Comparison of ENCODE assay signal across 1 cellular context in the genomic region with DNA sequence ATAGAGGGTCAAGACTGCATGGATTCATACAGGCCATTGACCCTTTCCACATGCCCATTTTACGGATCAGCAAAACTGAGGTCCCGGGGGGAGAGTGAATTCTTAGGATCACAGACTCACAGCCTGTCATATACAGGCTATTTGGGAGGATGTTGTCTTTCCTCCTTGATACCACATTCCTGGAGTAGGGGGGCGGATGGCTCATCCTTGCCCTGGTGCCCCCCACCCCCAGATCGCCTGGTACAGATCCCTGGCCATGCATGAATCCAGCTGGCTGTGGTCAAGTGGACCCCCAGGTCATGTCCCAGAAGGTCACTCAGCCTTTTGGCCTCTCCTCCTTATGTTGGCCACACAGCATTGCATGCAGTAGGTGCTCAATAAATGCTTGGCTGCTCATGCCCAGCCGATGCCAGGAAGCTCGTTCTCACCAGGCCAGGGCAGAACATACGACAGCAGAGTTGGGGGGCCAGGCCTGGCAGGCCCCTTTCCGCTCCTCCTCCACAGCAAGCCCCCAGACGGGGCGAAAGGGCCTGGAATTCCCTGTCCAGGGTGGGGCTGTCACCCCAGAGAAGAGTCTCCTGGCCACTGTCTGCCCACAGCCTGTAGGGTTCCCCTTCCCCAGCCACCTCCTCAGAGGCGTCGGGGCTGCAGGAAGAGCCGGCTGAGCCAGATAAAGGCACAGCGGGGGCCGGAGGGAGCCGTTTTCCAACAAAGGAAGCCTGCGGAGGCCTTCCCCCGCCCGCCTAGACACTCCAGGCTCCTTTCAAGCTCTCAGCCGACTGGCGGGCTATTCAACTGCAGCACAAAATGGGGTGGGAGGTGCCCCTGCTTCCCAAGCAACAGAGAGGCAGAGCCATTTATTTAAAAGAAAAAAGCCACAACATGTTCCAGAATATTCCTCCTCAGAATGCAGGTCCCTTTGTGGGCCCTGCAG.
TF ChIP-seq lines count a peak whose summit lies in the region.

No MANE protein-coding gene starts in this region.

TF ChIP-seq in K562, 482 proteins besides CTCF, POLR2A, EP300 and RAD21 (continued from another document and continues in another):
- TF ChIP-seq NR2C1 (IDR thresholded peaks at IDR 0.05) (no peak), NR2C1 (tag; IDR thresholded peaks at IDR 0.05) (no peak), ZNF507 (tag; conservative IDR thresholded peaks at IDR 0.05) (no peak), SIRT6 (IDR thresholded peaks at IDR 0.05; ENCODE audit: low read depth, low read length) (no peak), TAF9B (IDR thresholded peaks at IDR 0.05; ENCODE audit: partially characterized antibody) (no peak), POLR2H (tag; IDR thresholded peaks at IDR 0.05; ENCODE audit: low read depth) (no peak), ZNF707 (CRISPR knock-in tag; conservative IDR thresholded peaks at IDR 0.05) (no peak), STAG1 (CRISPR knock-in tag; IDR thresholded peaks at IDR 0.05; ENCODE audit: borderline replicate concordance) (no peak), CBX2 (IDR thresholded peaks at IDR 0.05; ENCODE audit: insufficient read depth, low read length, poor library complexity, severe bottlenecking) (no peak), GTF2F1 (IDR thresholded peaks at IDR 0.05; ENCODE audit: low read depth, low read length) (no peak), TCFL5 (CRISPR knock-in tag; conservative IDR thresholded peaks at IDR 0.05) (no peak), KAT2B (IDR thresholded peaks at IDR 0.05; ENCODE audit: low read depth, low read length) (no peak), NELFE (IDR thresholded peaks at IDR 0.05; ENCODE audit: insufficient read depth, insufficient read length) (no peak), FOXP1 (CRISPR knock-in tag; IDR thresholded peaks at IDR 0.05) (0 out of 2 replicates have a peak, but pooled peaks have one; percentile 20), PHB2 (IDR thresholded peaks at IDR 0.05; ENCODE audit: low read depth) (no peak), DNMT1 (IDR thresholded peaks at IDR 0.05) (no peak), E2F3 (CRISPR knock-in tag; IDR thresholded peaks at IDR 0.05) (no peak), MTF1 (CRISPR knock-in tag; IDR thresholded peaks at IDR 0.05; ENCODE audit: borderline replicate concordance) (no peak), EHMT2 (IDR thresholded peaks at IDR 0.05) (no peak), SLC30A9 (CRISPR knock-in tag; IDR thresholded peaks at IDR 0.05) (no peak), ZNF239 (CRISPR knock-in tag; IDR thresholded peaks at IDR 0.05) (no peak), SUPT5H (IDR thresholded peaks at IDR 0.05) (no peak), ZNF146 (CRISPR knock-in tag; IDR thresholded peaks at IDR 0.05; ENCODE audit: unreplicated experiment) (no peak), NCOA2 (IDR thresholded peaks at IDR 0.05; ENCODE audit: partially characterized antibody in 2 of 2) (no peak), KDM1A (IDR thresholded peaks at IDR 0.05) (peak; percentile 90 to 96), CHCHD3 (CRISPR knock-in tag; IDR thresholded peaks at IDR 0.05) (no peak), ELF4 (CRISPR knock-in tag; IDR thresholded peaks at IDR 0.05) (no peak), ZNF444 (CRISPR knock-in tag; IDR thresholded peaks at IDR 0.05) (no peak), TOE1 (IDR thresholded peaks at IDR 0.05; ENCODE audit: borderline replicate concordance) (peak; percentile 42; the same call in 1 of the 2 replicates), TOE1 (CRISPR knock-in tag; IDR thresholded peaks at IDR 0.05; ENCODE audit: borderline replicate concordance, low read depth) (no peak)
- TF ChIP-seq, protein P1, sequence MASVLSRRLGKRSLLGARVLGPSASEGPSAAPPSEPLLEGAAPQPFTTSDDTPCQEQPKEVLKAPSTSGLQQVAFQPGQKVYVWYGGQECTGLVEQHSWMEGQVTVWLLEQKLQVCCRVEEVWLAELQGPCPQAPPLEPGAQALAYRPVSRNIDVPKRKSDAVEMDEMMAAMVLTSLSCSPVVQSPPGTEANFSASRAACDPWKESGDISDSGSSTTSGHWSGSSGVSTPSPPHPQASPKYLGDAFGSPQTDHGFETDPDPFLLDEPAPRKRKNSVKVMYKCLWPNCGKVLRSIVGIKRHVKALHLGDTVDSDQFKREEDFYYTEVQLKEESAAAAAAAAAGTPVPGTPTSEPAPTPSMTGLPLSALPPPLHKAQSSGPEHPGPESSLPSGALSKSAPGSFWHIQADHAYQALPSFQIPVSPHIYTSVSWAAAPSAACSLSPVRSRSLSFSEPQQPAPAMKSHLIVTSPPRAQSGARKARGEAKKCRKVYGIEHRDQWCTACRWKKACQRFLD (CRISPR knock-in tag; IDR thresholded peaks at IDR 0.05): no peak
- TF ChIP-seq, protein P2, sequence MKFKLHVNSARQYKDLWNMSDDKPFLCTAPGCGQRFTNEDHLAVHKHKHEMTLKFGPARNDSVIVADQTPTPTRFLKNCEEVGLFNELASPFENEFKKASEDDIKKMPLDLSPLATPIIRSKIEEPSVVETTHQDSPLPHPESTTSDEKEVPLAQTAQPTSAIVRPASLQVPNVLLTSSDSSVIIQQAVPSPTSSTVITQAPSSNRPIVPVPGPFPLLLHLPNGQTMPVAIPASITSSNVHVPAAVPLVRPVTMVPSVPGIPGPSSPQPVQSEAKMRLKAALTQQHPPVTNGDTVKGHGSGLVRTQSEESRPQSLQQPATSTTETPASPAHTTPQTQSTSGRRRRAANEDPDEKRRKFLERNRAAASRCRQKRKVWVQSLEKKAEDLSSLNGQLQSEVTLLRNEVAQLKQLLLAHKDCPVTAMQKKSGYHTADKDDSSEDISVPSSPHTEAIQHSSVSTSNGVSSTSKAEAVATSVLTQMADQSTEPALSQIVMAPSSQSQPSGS (CRISPR knock-in tag; IDR thresholded peaks at IDR 0.05): no peak
- TF ChIP-seq, protein P3, sequence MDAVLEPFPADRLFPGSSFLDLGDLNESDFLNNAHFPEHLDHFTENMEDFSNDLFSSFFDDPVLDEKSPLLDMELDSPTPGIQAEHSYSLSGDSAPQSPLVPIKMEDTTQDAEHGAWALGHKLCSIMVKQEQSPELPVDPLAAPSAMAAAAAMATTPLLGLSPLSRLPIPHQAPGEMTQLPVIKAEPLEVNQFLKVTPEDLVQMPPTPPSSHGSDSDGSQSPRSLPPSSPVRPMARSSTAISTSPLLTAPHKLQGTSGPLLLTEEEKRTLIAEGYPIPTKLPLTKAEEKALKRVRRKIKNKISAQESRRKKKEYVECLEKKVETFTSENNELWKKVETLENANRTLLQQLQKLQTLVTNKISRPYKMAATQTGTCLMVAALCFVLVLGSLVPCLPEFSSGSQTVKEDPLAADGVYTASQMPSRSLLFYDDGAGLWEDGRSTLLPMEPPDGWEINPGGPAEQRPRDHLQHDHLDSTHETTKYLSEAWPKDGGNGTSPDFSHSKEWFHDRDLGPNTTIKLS (IDR thresholded peaks at IDR 0.05; ENCODE audit: borderline replicate concordance, low read depth): no peak
- TF ChIP-seq, protein P4, sequence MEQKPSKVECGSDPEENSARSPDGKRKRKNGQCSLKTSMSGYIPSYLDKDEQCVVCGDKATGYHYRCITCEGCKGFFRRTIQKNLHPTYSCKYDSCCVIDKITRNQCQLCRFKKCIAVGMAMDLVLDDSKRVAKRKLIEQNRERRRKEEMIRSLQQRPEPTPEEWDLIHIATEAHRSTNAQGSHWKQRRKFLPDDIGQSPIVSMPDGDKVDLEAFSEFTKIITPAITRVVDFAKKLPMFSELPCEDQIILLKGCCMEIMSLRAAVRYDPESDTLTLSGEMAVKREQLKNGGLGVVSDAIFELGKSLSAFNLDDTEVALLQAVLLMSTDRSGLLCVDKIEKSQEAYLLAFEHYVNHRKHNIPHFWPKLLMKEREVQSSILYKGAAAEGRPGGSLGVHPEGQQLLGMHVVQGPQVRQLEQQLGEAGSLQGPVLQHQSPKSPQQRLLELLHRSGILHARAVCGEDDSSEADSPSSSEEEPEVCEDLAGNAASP (IDR thresholded peaks at IDR 0.05): no peak
- TF ChIP-seq, protein P5, sequence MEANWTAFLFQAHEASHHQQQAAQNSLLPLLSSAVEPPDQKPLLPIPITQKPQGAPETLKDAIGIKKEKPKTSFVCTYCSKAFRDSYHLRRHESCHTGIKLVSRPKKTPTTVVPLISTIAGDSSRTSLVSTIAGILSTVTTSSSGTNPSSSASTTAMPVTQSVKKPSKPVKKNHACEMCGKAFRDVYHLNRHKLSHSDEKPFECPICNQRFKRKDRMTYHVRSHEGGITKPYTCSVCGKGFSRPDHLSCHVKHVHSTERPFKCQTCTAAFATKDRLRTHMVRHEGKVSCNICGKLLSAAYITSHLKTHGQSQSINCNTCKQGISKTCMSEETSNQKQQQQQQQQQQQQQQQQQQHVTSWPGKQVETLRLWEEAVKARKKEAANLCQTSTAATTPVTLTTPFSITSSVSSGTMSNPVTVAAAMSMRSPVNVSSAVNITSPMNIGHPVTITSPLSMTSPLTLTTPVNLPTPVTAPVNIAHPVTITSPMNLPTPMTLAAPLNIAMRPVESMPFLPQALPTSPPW (CRISPR knock-in tag; IDR thresholded peaks at IDR 0.05): peak; percentile 85
- TF ChIP-seq, protein P6, sequence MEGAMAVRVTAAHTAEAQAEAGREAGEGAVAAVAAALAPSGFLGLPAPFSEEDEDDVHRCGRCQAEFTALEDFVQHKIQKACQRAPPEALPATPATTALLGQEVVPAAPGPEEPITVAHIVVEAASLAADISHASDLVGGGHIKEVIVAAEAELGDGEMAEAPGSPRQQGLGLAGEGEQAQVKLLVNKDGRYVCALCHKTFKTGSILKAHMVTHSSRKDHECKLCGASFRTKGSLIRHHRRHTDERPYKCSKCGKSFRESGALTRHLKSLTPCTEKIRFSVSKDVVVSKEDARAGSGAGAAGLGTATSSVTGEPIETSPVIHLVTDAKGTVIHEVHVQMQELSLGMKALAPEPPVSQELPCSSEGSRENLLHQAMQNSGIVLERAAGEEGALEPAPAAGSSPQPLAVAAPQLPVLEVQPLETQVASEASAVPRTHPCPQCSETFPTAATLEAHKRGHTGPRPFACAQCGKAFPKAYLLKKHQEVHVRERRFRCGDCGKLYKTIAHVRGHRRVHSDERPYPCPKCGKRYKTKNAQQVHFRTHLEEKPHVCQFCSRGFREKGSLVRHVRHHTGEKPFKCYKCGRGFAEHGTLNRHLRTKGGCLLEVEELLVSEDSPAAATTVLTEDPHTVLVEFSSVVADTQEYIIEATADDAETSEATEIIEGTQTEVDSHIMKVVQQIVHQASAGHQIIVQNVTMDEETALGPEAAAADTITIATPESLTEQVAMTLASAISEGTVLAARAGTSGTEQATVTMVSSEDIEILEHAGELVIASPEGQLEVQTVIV (CRISPR knock-in tag; IDR thresholded peaks at IDR 0.05; ENCODE audit: borderline replicate concordance): no peak
- TF ChIP-seq, protein P7, sequence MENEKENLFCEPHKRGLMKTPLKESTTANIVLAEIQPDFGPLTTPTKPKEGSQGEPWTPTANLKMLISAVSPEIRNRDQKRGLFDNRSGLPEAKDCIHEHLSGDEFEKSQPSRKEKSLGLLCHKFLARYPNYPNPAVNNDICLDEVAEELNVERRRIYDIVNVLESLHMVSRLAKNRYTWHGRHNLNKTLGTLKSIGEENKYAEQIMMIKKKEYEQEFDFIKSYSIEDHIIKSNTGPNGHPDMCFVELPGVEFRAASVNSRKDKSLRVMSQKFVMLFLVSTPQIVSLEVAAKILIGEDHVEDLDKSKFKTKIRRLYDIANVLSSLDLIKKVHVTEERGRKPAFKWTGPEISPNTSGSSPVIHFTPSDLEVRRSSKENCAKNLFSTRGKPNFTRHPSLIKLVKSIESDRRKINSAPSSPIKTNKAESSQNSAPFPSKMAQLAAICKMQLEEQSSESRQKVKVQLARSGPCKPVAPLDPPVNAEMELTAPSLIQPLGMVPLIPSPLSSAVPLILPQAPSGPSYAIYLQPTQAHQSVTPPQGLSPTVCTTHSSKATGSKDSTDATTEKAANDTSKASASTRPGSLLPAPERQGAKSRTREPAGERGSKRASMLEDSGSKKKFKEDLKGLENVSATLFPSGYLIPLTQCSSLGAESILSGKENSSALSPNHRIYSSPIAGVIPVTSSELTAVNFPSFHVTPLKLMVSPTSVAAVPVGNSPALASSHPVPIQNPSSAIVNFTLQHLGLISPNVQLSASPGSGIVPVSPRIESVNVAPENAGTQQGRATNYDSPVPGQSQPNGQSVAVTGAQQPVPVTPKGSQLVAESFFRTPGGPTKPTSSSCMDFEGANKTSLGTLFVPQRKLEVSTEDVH (IDR thresholded peaks at IDR 0.05; ENCODE audit: low read depth, partially characterized antibody): no peak
- TF ChIP-seq, protein P8, sequence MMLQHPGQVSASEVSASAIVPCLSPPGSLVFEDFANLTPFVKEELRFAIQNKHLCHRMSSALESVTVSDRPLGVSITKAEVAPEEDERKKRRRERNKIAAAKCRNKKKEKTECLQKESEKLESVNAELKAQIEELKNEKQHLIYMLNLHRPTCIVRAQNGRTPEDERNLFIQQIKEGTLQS (IDR thresholded peaks at IDR 0.05): no peak
- TF ChIP-seq, protein P8 (CRISPR knock-in tag; conservative IDR thresholded peaks at IDR 0.05): no peak
- TF ChIP-seq, protein P9, sequence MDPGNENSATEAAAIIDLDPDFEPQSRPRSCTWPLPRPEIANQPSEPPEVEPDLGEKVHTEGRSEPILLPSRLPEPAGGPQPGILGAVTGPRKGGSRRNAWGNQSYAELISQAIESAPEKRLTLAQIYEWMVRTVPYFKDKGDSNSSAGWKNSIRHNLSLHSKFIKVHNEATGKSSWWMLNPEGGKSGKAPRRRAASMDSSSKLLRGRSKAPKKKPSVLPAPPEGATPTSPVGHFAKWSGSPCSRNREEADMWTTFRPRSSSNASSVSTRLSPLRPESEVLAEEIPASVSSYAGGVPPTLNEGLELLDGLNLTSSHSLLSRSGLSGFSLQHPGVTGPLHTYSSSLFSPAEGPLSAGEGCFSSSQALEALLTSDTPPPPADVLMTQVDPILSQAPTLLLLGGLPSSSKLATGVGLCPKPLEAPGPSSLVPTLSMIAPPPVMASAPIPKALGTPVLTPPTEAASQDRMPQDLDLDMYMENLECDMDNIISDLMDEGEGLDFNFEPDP (CRISPR knock-in tag; IDR thresholded peaks at IDR 0.05): no peak
- TF ChIP-seq, protein P10, sequence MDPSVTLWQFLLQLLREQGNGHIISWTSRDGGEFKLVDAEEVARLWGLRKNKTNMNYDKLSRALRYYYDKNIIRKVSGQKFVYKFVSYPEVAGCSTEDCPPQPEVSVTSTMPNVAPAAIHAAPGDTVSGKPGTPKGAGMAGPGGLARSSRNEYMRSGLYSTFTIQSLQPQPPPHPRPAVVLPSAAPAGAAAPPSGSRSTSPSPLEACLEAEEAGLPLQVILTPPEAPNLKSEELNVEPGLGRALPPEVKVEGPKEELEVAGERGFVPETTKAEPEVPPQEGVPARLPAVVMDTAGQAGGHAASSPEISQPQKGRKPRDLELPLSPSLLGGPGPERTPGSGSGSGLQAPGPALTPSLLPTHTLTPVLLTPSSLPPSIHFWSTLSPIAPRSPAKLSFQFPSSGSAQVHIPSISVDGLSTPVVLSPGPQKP (CRISPR knock-in tag; IDR thresholded peaks at IDR 0.05): no peak
